ENCODE assay signal across 6 cellular contexts in the genomic region with DNA sequence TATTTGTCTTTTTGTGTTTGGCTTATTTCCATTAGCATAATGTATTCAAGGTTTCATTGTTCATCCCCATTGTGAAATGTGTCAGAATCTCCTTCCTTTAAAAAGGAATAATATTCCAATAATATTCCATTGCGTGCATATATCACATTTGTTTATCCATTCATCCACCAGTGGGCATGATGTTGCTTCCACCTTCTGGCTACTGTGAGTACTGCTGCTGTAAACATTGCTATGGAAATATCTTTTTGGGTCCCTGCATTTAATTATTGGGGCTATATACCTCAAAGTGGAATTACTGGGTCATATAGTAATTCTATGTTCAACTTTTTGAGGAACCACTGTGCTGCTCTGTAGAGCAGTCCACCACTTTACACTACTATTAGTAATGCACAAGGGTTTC.
DNase-seq lines count a peak whose midpoint lies in the region; ATAC-seq, FAIRE-seq and TF ChIP-seq lines count a peak whose summit lies in the region.
"Not testable (repeated sequence)": the region's sequence is repeated elsewhere in the genome, so short reads cannot be mapped to it uniquely, and the experiment has no call there.

No MANE protein-coding gene starts in this region.

- 0% methylated on average over 1 of the region's 1 CpG for WGBS in K562 (ENCODE audit: insufficient coverage, low coverage, missing lambda C conversion rate)

- intact Hi-C loops in Panc1 (cut with micrococcal nuclease; ENCODE audit: unreplicated experiment); K562 (cut with micrococcal nuclease); left lung (cut with DNase I): not testable (repeated sequence)

- H3K27ac ChIP-seq in Panc1 (ENCODE audit: low read length); K562 (ENCODE audit: extremely low read depth, low read depth, low read length); left lung; osteoblast (ENCODE audit: low read depth, low read length): not testable (repeated sequence)

- not testable (repeated sequence) for TF ChIP-seq POLR2A in NB4 (IDR thresholded peaks at IDR 0.05; ENCODE audit: extremely low read depth, insufficient read length); K562 (conservative IDR thresholded peaks at IDR 0.05)

- H2AFZ ChIP-seq in K562 (ENCODE audit: low read depth, low read length); osteoblast (ENCODE audit: low read length): not testable (repeated sequence)

- not testable (repeated sequence) for H3K36me3 ChIP-seq in Panc1 (ENCODE audit: control insufficient read depth, insufficient read depth, low read length); K562 (ENCODE audit: control insufficient read depth, insufficient read depth, low read length); left lung; osteoblast (ENCODE audit: insufficient read depth, low read length)

- TF ChIP-seq EP300 in K562 (IDR thresholded peaks at IDR 0.05; ENCODE audit: low read length): not testable (repeated sequence)

- not testable (repeated sequence) for H4K20me1 ChIP-seq in K562 (replicated peaks; ENCODE audit: control insufficient read depth, insufficient read depth, low read length); osteoblast (ENCODE audit: insufficient read depth, low read length)

- in situ Hi-C loops in Panc1 (cut with HindIII; ENCODE audit: low pct_unique_long_range_greater_than_20kb, low sequenced_read_pairs); K562 (cut with MboI): not testable (repeated sequence)

- H3K79me2 ChIP-seq in K562 (ENCODE audit: control insufficient read depth, insufficient read depth, low read length); osteoblast (ENCODE audit: insufficient read depth, low read length): not testable (repeated sequence)

- BruUV-seq in Panc1 (replicated peaks; lab: Mats Ljungman, UMichigan); K562 (replicated peaks; lab: Mats Ljungman, UMichigan): not testable (repeated sequence)

- ATAC-seq in GM18867 (IDR thresholded peaks at IDR 0.05; ENCODE audit: unreplicated experiment): peak; percentile 64
- peak; percentile 77; the same call in 1 of the 2 replicates for ATAC-seq in Panc1
- ATAC-seq in K562: peak; percentile 69
- peak; percentile 33 for ATAC-seq in left lung

- CTCF ChIA-PET in Panc1 (lab: Charles Lee); K562 (lab: Yijun Ruan, JAX; ENCODE audit: low intra/inter-chr PET ratio): not testable (repeated sequence)

- not testable (repeated sequence) for DNase-seq in NB4 (ENCODE audit: low read depth); Panc1 (ENCODE audit: low read depth, low spot score); K562 (ENCODE audit: extremely low read depth in 1 of 4, low spot score in 3 of 4); left lung; osteoblast (ENCODE audit: insufficient read length, low spot score, missing footprints)

- H3K4me1 ChIP-seq in Panc1 (ENCODE audit: control insufficient read depth, insufficient read depth, low read length); K562 (replicated peaks in 1 of 2; ENCODE audit: control insufficient read depth in 2 of 2, insufficient read depth in 2 of 2, low read length in 2 of 2); left lung; osteoblast (ENCODE audit: insufficient read depth, low read length): not testable (repeated sequence)

- not testable (repeated sequence) for FAIRE-seq in K562 (lab: Jason Lieb, UNC)

- H3K9ac ChIP-seq in K562 (ENCODE audit: insufficient read depth in 1 of 2, low read depth in 2 of 2, low read length in 2 of 2): not testable (repeated sequence)

- not testable (repeated sequence) for H3K27me3 ChIP-seq in Panc1 (ENCODE audit: control insufficient read depth, insufficient read depth, low read length); K562 (ENCODE audit: control insufficient read depth in 2 of 2, insufficient read depth in 2 of 2, low read length in 2 of 2); left lung; osteoblast (ENCODE audit: insufficient read depth, low read length)

- TF ChIP-seq CTCF in NB4 (IDR thresholded peaks at IDR 0.05; ENCODE audit: low read depth, low read length): peak; percentile 12
- TF ChIP-seq CTCF in Panc1 (IDR thresholded peaks at IDR 0.05); left lung (IDR thresholded peaks at IDR 0.05): not testable (repeated sequence)
- peak in 2 of 3 experiments; percentile 16 to 24; a peak in 2 of 6 replicates for TF ChIP-seq CTCF in K562 (IDR thresholded peaks at IDR 0.05 in 2 of 3, conservative IDR thresholded peaks at IDR 0.05 in 1 of 3; ENCODE audit: insufficient read depth in 2 of 3, low read depth in 1 of 3, low read length in 3 of 3)
- peak; percentile 6 for TF ChIP-seq CTCF in osteoblast (IDR thresholded peaks at IDR 0.05; ENCODE audit: extremely low read depth, low read depth, low read length)

- not testable (repeated sequence) for H3K9me1 ChIP-seq in K562 (ENCODE audit: control insufficient read depth, insufficient read depth, low read length)

- H3K4me3 ChIP-seq in NB4 (ENCODE audit: low read depth, low read length); Panc1 (ENCODE audit: low read depth in 2 of 2, low read length in 2 of 2); K562; left lung; osteoblast (ENCODE audit: insufficient read depth, low read length): not testable (repeated sequence)

- POLR2A ChIA-PET in Panc1 (lab: Charles Lee); K562 (lab: Yijun Ruan, JAX): not testable (repeated sequence)

- TF ChIP-seq RAD21 in K562 (CRISPR knock-in tag; conservative IDR thresholded peaks at IDR 0.05 in 1 of 2, IDR thresholded peaks at IDR 0.05 in 1 of 2): not testable (repeated sequence)

- not testable (repeated sequence) for H3K4me2 ChIP-seq in K562 (ENCODE audit: insufficient read depth, low read length); osteoblast (ENCODE audit: insufficient read depth, low read length)

- not testable (repeated sequence) for H3K9me3 ChIP-seq in Panc1 (ENCODE audit: control insufficient read depth, insufficient read depth, low read depth, low read length); K562 (replicated peaks; ENCODE audit: control insufficient read depth, insufficient read depth, low read depth, low read length); left lung; osteoblast (ENCODE audit: low read depth, low read length)
